In genomic region chr3:114332342-114333179, GRCh38 we compare ENCODE assay signal across 9 cellular contexts. TPM values are rescaled to one million over a fixed set of nuclear protein-coding genes. Genes with fewer than 3 reads are reported as not detected.
DNase-seq lines count a peak whose midpoint lies in the region; ATAC-seq and TF ChIP-seq lines count a peak whose summit lies in the region.
"Had no signal": no experiment of that assay in that cellular context is flagged by ENCODE, and none has a peak within 500 bp of the region (broad histone marks: within the 10 kb centered on the region; RNA-seq: fewer than 3 reads in every experiment).

No MANE protein-coding gene starts in this region.

- H3K9me3 ChIP-seq in vagina, result no peaks in the 10 kb centered on the region

- no peaks in the 10 kb centered on the region for H3K27me3 Mint-ChIP-seq in activated naive CD4-positive, alpha-beta T cell treated with anti-CD3 and anti-CD28 coated beads for 36 hours (ENCODE audit: low read depth)
- H3K27me3 Mint-ChIP-seq in activated T-helper 17 cell treated with anti-CD3 and anti-CD28 coated beads, Interleukin-2, amount 50 U/mL, for 72 hours, result no peaks in the 10 kb centered on the region

- no peak for TF ChIP-seq CTCF in vagina (IDR thresholded peaks at IDR 0.05)

- no peak overlapping the region for H3K4me3 ChIP-seq in vagina

- peak; percentile 53 for ATAC-seq in HG03135 (IDR thresholded peaks at IDR 0.05; ENCODE audit: unreplicated experiment)
- ATAC-seq in activated T-helper 17 cell treated with anti-CD3 and anti-CD28 coated beads, Interleukin-2, amount 50 U/mL, for 72 hours (replicated peaks), result peak; percentile 51

- no peaks in the 10 kb centered on the region for H3K36me3 ChIP-seq in vagina

- peak overlapping the region; percentile 90 for H3K27ac Mint-ChIP-seq in activated naive CD4-positive, alpha-beta T cell treated with anti-CD3 and anti-CD28 coated beads for 36 hours
- H3K27ac Mint-ChIP-seq in activated T-helper 17 cell treated with anti-CD3 and anti-CD28 coated beads, Interleukin-2, amount 50 U/mL, for 72 hours, result peak overlapping the region; percentile 93

- no peaks in the 10 kb centered on the region for H3K27me3 ChIP-seq in vagina

- H3K4me1 Mint-ChIP-seq in activated naive CD4-positive, alpha-beta T cell treated with anti-CD3 and anti-CD28 coated beads for 36 hours (ENCODE audit: low read depth), result peaks cover 40% of the 10 kb centered on the region
- H3K4me1 Mint-ChIP-seq in activated T-helper 17 cell treated with anti-CD3 and anti-CD28 coated beads, Interleukin-2, amount 50 U/mL, for 72 hours, result peaks cover 60% of the 10 kb centered on the region

- H3K36me3 Mint-ChIP-seq in activated naive CD4-positive, alpha-beta T cell treated with anti-CD3 and anti-CD28 coated beads for 36 hours (ENCODE audit: low read depth), result peaks cover 9% of the 10 kb centered on the region
- peaks cover 13% of the 10 kb centered on the region for H3K36me3 Mint-ChIP-seq in activated T-helper 17 cell treated with anti-CD3 and anti-CD28 coated beads, Interleukin-2, amount 50 U/mL, for 72 hours (ENCODE audit: low read depth)

- H3K4me1 ChIP-seq in vagina, result peaks cover 7% of the 10 kb centered on the region

- H3K9me3 Mint-ChIP-seq in activated naive CD4-positive, alpha-beta T cell treated with anti-CD3 and anti-CD28 coated beads for 36 hours, result no peaks in the 10 kb centered on the region
- peaks cover 9% of the 10 kb centered on the region for H3K9me3 Mint-ChIP-seq in activated T-helper 17 cell treated with anti-CD3 and anti-CD28 coated beads, Interleukin-2, amount 50 U/mL, for 72 hours

- CTCF ChIA-PET in activated naive CD4-positive, alpha-beta T cell treated with anti-CD3 and anti-CD28 coated beads for 36 hours (lab: Charles Lee), result interaction anchor here (1.0 to 1.7 kb wide), 2 partner anchors 11 to 180 kb away, joined by 3 read pairs; no protein-coding TSS in a partner anchor

- TF ChIP-seq POLR2A in vagina (IDR thresholded peaks at IDR 0.05), result no peak
- TF ChIP-seq POLR2A in erythroblast (IDR thresholded peaks at IDR 0.05; ENCODE audit: low read length), result no peak

- intact Hi-C loops in activated naive CD4-positive, alpha-beta T cell treated with anti-CD3 and anti-CD28 coated beads for 36 hours (cut with micrococcal nuclease), result loop anchor here (1.0 kb wide), 2 partner anchors 8 to 22 kb away; no protein-coding TSS in a partner anchor
- intact Hi-C loops in vagina (cut with DNase I), result no loop called here

- DNase-seq in activated naive CD4-positive, alpha-beta T cell treated with anti-CD3 and anti-CD28 coated beads for 36 hours, result no peak
- no peak for DNase-seq in activated naive CD4-positive, alpha-beta T cell treated with anti-CD3 and anti-CD28 coated beads, Interleukin-2, amount 50 U/mL, for 16 hours
- DNase-seq in vagina (ENCODE audit: extremely low spot score in 2 of 2), result no peak
- DNase-seq in erythroblast (lab: John Stamatoyannopoulos, UW), result no peak
- no peak for DNase-seq in dermis blood vessel endothelial cell
- no peak for DNase-seq in germinal center (ENCODE audit: low spot score)
- DNase-seq: SW 1271 had no signal

- H3K4me3 Mint-ChIP-seq in activated naive CD4-positive, alpha-beta T cell treated with anti-CD3 and anti-CD28 coated beads for 36 hours, result no peak overlapping the region
- H3K4me3 Mint-ChIP-seq in activated T-helper 17 cell treated with anti-CD3 and anti-CD28 coated beads, Interleukin-2, amount 50 U/mL, for 72 hours, result peak overlapping the region; percentile 72

- H3K27ac ChIP-seq in vagina, result peak overlapping the region; percentile 13

RNA-seq across cellular contexts. Expression of gene TIGIT, which starts 38.7 kb away (rescaled TPM):
- 1 to 10 TPM; 7.3 to 8.8 TPM for total RNA-seq in activated naive CD4-positive, alpha-beta T cell treated with anti-CD3 and anti-CD28 coated beads for 36 hours
- 10 to 100 TPM; 21.5 to 53.0 TPM for total RNA-seq in activated T-helper 17 cell treated with anti-CD3 and anti-CD28 coated beads, Interleukin-2, amount 50 U/mL, for 72 hours
- 8.6 TPM for total RNA-seq in vagina
- not detected in 2 replicates for total RNA-seq in dermis blood vessel endothelial cell
